Comparison of ENCODE assay signal across 2 cellular contexts in genomic region chr7:46390042-46390441, GRCh38.
TF ChIP-seq lines count a peak whose summit lies in the region.

No MANE protein-coding gene starts in this region.

TF ChIP-seq in A549, 52 proteins besides CTCF, POLR2A, EP300 and RAD21 (continued from another document):
- TF ChIP-seq HMGXB4 (CRISPR knock-in tag; IDR thresholded peaks at IDR 0.05; ENCODE audit: borderline replicate concordance) = no peak

TF ChIP-seq in HCT116, 20 proteins besides CTCF, POLR2A, EP300 and RAD21 (continued from another document):
- no peak for TF ChIP-seq REST (IDR thresholded peaks at IDR 0.05; ENCODE audit: low read depth)
